9 cellular contexts compared by ENCODE assay signal in the genomic region with DNA sequence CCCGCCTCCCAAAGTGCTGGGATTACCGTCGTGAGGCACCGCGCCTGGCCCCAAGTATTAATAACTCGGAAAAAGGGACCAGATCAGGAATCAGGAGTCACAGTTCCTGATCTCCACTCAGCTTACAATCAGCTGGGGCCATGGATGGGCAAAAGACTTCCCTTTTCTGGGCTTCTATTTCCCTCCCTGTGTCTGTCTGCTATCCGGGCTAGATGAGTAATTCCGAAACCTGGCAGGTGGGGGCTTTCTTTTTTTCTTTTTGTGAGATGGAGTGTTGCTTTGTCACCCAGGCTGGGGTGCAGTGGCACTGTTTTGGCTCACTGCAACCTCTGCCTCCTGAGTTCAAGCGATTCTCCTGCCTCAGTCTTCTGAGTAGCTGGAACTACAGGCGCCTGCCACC. TPM values are rescaled to one million over a fixed set of nuclear protein-coding genes. Genes with fewer than 3 reads are reported as not detected.
DNase-seq lines count a peak whose midpoint lies in the region; ATAC-seq and TF ChIP-seq lines count a peak whose summit lies in the region.
"Had no signal": no experiment of that assay in that cellular context is flagged by ENCODE, and none has a peak within 500 bp of the region (broad histone marks: within the 10 kb centered on the region; RNA-seq: fewer than 3 reads in every experiment).

No MANE protein-coding gene starts in this region.

- H3K27ac Mint-ChIP-seq in activated CD8-positive, alpha-beta T cell treated with anti-CD3 and anti-CD28 coated beads for 36 hours = no peak overlapping the region
- H3K27ac Mint-ChIP-seq in Caco-2 (ENCODE audit: unreplicated experiment) = no peak overlapping the region

- CTCF ChIA-PET in activated CD8-positive, alpha-beta T cell treated with anti-CD3 and anti-CD28 coated beads for 36 hours (lab: Charles Lee) = interaction anchor here (3.0 kb wide), 1 partner anchor 1151 kb away, joined by 21 read pairs; no protein-coding TSS in a partner anchor
- CTCF ChIA-PET in Caco-2 (lab: Charles Lee) = no interaction called here

- H3K4me1 ChIP-seq in Caco-2 = no peaks in the 10 kb centered on the region
- H3K4me1 ChIP-seq in effector memory CD4-positive, alpha-beta T cell (ENCODE audit: control insufficient read depth, insufficient read depth, low read length, poor library complexity, severe bottlenecking) = no peaks in the 10 kb centered on the region

- no TSS peak for BruUV-seq in Caco-2 (replicated peaks; lab: Mats Ljungman, UMichigan)

- intact Hi-C loops in activated CD8-positive, alpha-beta T cell treated with anti-CD3 and anti-CD28 coated beads for 36 hours (cut with micrococcal nuclease) = loop anchor here (5.0 to 10.0 kb wide), 2 partner anchors 612 to 1150 kb away; no protein-coding TSS in a partner anchor
- intact Hi-C loops in Caco-2 (cut with micrococcal nuclease; ENCODE audit: unreplicated experiment) = loop anchor here (10.0 kb wide), 1 partner anchor 1010 kb away; no protein-coding TSS in a partner anchor

- POLR2A ChIA-PET in activated CD8-positive, alpha-beta T cell treated with anti-CD3 and anti-CD28 coated beads for 36 hours (lab: Charles Lee) = interaction anchor here (1.7 kb wide), 1 partner anchor 11 kb away, joined by 5 read pairs; no protein-coding TSS in a partner anchor
- POLR2A ChIA-PET in Caco-2 (lab: Charles Lee) = no interaction called here

- H3K9me3 ChIP-seq in Caco-2 = no peaks in the 10 kb centered on the region
- no peaks in the 10 kb centered on the region for H3K9me3 ChIP-seq in effector memory CD4-positive, alpha-beta T cell (ENCODE audit: control insufficient read depth, low read length)
- H3K9me3 ChIP-seq: MG63 had no signal

- H3K27me3 Mint-ChIP-seq in activated CD8-positive, alpha-beta T cell treated with anti-CD3 and anti-CD28 coated beads for 36 hours = no peaks in the 10 kb centered on the region
- H3K27me3 Mint-ChIP-seq in Caco-2 (ENCODE audit: insufficient read depth, unreplicated experiment) = no peaks in the 10 kb centered on the region

- H3K9me3 Mint-ChIP-seq in activated CD8-positive, alpha-beta T cell treated with anti-CD3 and anti-CD28 coated beads for 36 hours = no peaks in the 10 kb centered on the region
- H3K9me3 Mint-ChIP-seq in Caco-2 (ENCODE audit: unreplicated experiment) = no peaks in the 10 kb centered on the region

- peaks cover 7% of the 10 kb centered on the region for H3K36me3 ChIP-seq in Caco-2 (ENCODE audit: control insufficient read depth, insufficient read depth, low read length)
- H3K36me3 ChIP-seq in effector memory CD4-positive, alpha-beta T cell (ENCODE audit: control insufficient read depth, insufficient read depth, low read length) = peaks cover 22% of the 10 kb centered on the region

- H3K4me3 ChIP-seq in Caco-2 (ENCODE audit: low read depth, low read length) = no peak overlapping the region
- no peak overlapping the region for H3K4me3 ChIP-seq in effector memory CD4-positive, alpha-beta T cell (ENCODE audit: insufficient read depth, low read depth, low read length, poor library complexity, severe bottlenecking)
- H3K4me3 ChIP-seq: MG63 had no signal

- peak; percentile 65 for DNase-seq in activated CD8-positive, alpha-beta T cell treated with anti-CD3 and anti-CD28 coated beads for 36 hours
- DNase-seq in Caco-2 = no peak
- DNase-seq in T-helper 9 cell = no peak
- DNase-seq in OCI-M2 (lab: John Stamatoyannopoulos, UW; ENCODE audit: unreplicated experiment) = no peak
- DNase-seq in effector memory CD4-positive, alpha-beta T cell = no peak

- no peak overlapping the region for H3K4me3 Mint-ChIP-seq in activated CD8-positive, alpha-beta T cell treated with anti-CD3 and anti-CD28 coated beads for 36 hours
- H3K4me3 Mint-ChIP-seq in Caco-2 (ENCODE audit: unreplicated experiment) = no peak overlapping the region

- H3K27me3 ChIP-seq in Caco-2 (replicated peaks; ENCODE audit: control insufficient read depth, insufficient read depth, low read length) = no peaks in the 10 kb centered on the region
- H3K27me3 ChIP-seq in effector memory CD4-positive, alpha-beta T cell (replicated peaks; ENCODE audit: control insufficient read depth, insufficient read depth, low read length, poor library complexity, severe bottlenecking) = no peaks in the 10 kb centered on the region
- H3K27me3 ChIP-seq: MG63 had no signal

- peaks cover 27% of the 10 kb centered on the region for H3K36me3 Mint-ChIP-seq in activated CD8-positive, alpha-beta T cell treated with anti-CD3 and anti-CD28 coated beads for 36 hours (ENCODE audit: low read depth)
- peaks cover 60% of the 10 kb centered on the region for H3K36me3 Mint-ChIP-seq in Caco-2 (ENCODE audit: insufficient read depth, unreplicated experiment)

- TF ChIP-seq CTCF in activated CD8-positive, alpha-beta T cell treated with anti-CD3 and anti-CD28 coated beads for 36 hours (IDR thresholded peaks at IDR 0.05) = no peak
- no peak for TF ChIP-seq CTCF in Caco-2 (IDR thresholded peaks at IDR 0.05; ENCODE audit: insufficient read depth in 1 of 2, low read depth in 1 of 2, low read length in 1 of 2, severe bottlenecking in 1 of 2, unreplicated experiment in 1 of 2)

- H3K27ac ChIP-seq in effector memory CD4-positive, alpha-beta T cell (ENCODE audit: insufficient read depth, low read length, poor library complexity, severe bottlenecking) = no peak overlapping the region

- H3K4me1 Mint-ChIP-seq in activated CD8-positive, alpha-beta T cell treated with anti-CD3 and anti-CD28 coated beads for 36 hours (ENCODE audit: low read depth) = peaks cover 44% of the 10 kb centered on the region
- H3K4me1 Mint-ChIP-seq in Caco-2 (ENCODE audit: low read depth, unreplicated experiment) = peaks cover 7% of the 10 kb centered on the region

- ATAC-seq in GM18498 (IDR thresholded peaks at IDR 0.05; ENCODE audit: unreplicated experiment) (peak; percentile 67), GM19467 (IDR thresholded peaks at IDR 0.05; ENCODE audit: unreplicated experiment) (peak; percentile 57), HG03159 (IDR thresholded peaks at IDR 0.05; ENCODE audit: unreplicated experiment) (peak; percentile 58)
- ATAC-seq in activated CD8-positive, alpha-beta T cell treated with anti-CD3 and anti-CD28 coated beads for 36 hours = peak; percentile 18

RNA-seq across cellular contexts. Expression of a gene that starts 11.6 kb away (rescaled TPM):
- total RNA-seq in activated CD8-positive, alpha-beta T cell treated with anti-CD3 and anti-CD28 coated beads for 36 hours = 1,000 to 10,000 TPM; 2,061 to 2,067 TPM
- total RNA-seq in Caco-2 (2022) = 2,311 and 2,407 TPM in 2 replicates

RNA-seq across cellular contexts. Expression of a gene that starts 15.9 kb away (rescaled TPM):
- 10 to 100 TPM; 16.2 to 17.5 TPM for total RNA-seq in activated CD8-positive, alpha-beta T cell treated with anti-CD3 and anti-CD28 coated beads for 36 hours
- total RNA-seq in Caco-2 (2022) = 25.5 and 29.1 TPM in 2 replicates
